Comparison of ENCODE assay signal across 30 cellular contexts in genomic region chr9:10957878-10958277, GRCh38.
"Had no signal": no experiment of that assay in that cellular context is flagged by ENCODE, and none has a peak within 500 bp of the region (broad histone marks: within the 10 kb centered on the region; RNA-seq: fewer than 3 reads in every experiment).

No MANE protein-coding gene starts in this region.

- H3K27me3 ChIP-seq: neutrophil, pancreas, spleen, stomach, thyroid gland, tibial nerve, upper lobe of left lung, vagina had no signal

- H3K27me3 Mint-ChIP-seq: naive thymus-derived CD8-positive, alpha-beta T cell; natural killer cell treated with Interleukin-12 subunit alpha and Interleukin-12 subunit beta and Interleukin-15 and Interleukin-18, amount 100 ng/mL, for 72 hours; stimulated activated naive B cell treated with anti-CD40 and anti-IgM and Interleukin-4, amounts not matched to agents 10 μg/mL and 1 μg/mL and 100 μg/mL, for 72 hours; stimulated activated naive CD8-positive, alpha-beta T cell treated with anti-CD3 and anti-CD28 coated beads, Interleukin-15, Interleukin-2, amounts not matched to agents 100 ng/mL and 50 ng/mL, for 24 hours had no signal

- ATAC-seq: naive thymus-derived CD8-positive, alpha-beta T cell; natural killer cell treated with Interleukin-12 subunit alpha and Interleukin-12 subunit beta and Interleukin-15 and Interleukin-18, amount 100 ng/mL, for 72 hours; pancreas; right cardiac atrium; sciatic nerve; stimulated activated effector memory CD8-positive, alpha-beta T cell treated with anti-CD3 and anti-CD28 coated beads, Interleukin-12 subunit alpha, Interleukin-12 subunit beta, amount 100 ng/mL, for 72 hours; stimulated activated naive B cell treated with anti-CD40 and anti-IgM and Interleukin-4, amounts not matched to agents 10 μg/mL and 1 μg/mL and 100 μg/mL, for 72 hours had no signal

- H3K4me1 ChIP-seq: pancreas, prostate gland, spleen, stomach, thyroid gland, tibial nerve, upper lobe of left lung, vagina had no signal

- FAIRE-seq: pancreas, urothelium cell line had no signal

- H3K9me3 ChIP-seq: neutrophil, pancreas, prostate gland, thoracic aorta, thyroid gland, tibial nerve, upper lobe of left lung, vagina had no signal

- H3K4me1 Mint-ChIP-seq: naive thymus-derived CD8-positive, alpha-beta T cell; nephron progenitor cell; neural crest cell; stimulated activated effector memory CD8-positive, alpha-beta T cell treated with anti-CD3 and anti-CD28 coated beads, Interleukin-12 subunit alpha, Interleukin-12 subunit beta, amount 100 ng/mL, for 72 hours; stimulated activated naive B cell treated with anti-CD40 and anti-IgM and Interleukin-4, amounts not matched to agents 10 μg/mL and 1 μg/mL and 100 μg/mL, for 72 hours had no signal

- H3K36me3 ChIP-seq: neutrophil, pancreas, prostate gland, spleen, stomach, thoracic aorta, thyroid gland, tibial nerve, upper lobe of left lung, vagina had no signal

- H3K4me3 ChIP-seq: pancreas, prostate gland, skin epidermis, smooth muscle cell, spleen, stomach, thoracic aorta, thyroid gland, tibial nerve, upper lobe of left lung, vagina had no signal

- H3K9me3 Mint-ChIP-seq: nephron progenitor cell had no signal

- H3K27ac ChIP-seq: neutrophil, pancreas, prostate gland, skin epidermis, spleen, stomach, thoracic aorta, thyroid gland, tibial nerve, upper lobe of left lung, vagina had no signal

- H3K4me3 Mint-ChIP-seq: naive thymus-derived CD8-positive, alpha-beta T cell; natural killer cell treated with Interleukin-12 subunit alpha and Interleukin-12 subunit beta and Interleukin-15 and Interleukin-18, amount 100 ng/mL, for 72 hours; nephron progenitor cell; neural crest cell; stimulated activated effector memory CD8-positive, alpha-beta T cell treated with anti-CD3 and anti-CD28 coated beads, Interleukin-12 subunit alpha, Interleukin-12 subunit beta, amount 100 ng/mL, for 72 hours; stimulated activated naive B cell treated with anti-CD40 and anti-IgM and Interleukin-4, amounts not matched to agents 10 μg/mL and 1 μg/mL and 100 μg/mL, for 72 hours; stimulated activated naive CD8-positive, alpha-beta T cell treated with anti-CD3 and anti-CD28 coated beads, Interleukin-15, Interleukin-2, amounts not matched to agents 100 ng/mL and 50 ng/mL, for 24 hours had no signal

- DNase-seq: naive thymus-derived CD8-positive, alpha-beta T cell; nephron progenitor cell; nucleus accumbens; pancreas; retina; right cardiac atrium; spleen; stimulated activated CD4-positive, alpha-beta T cell treated with anti-CD3 and anti-CD28 coated beads, Interleukin-12 subunit alpha, Interleukin-12 subunit beta, amount 100 ng/mL, for 4 hours; stimulated activated CD4-positive, alpha-beta T cell treated with anti-CD3 and anti-CD28 coated beads, Interleukin-2, amount 100 ng/mL, for 24 hours; stimulated activated CD4-positive, alpha-beta T cell treated with anti-CD3 and anti-CD28 coated beads, Interleukin-2, amount 100 ng/mL, for 48 hours; stimulated activated CD4-positive, alpha-beta T cell treated with anti-CD3 and anti-CD28 coated beads, Interleukin-4, amount 100 ng/mL, for 24 hours; stimulated activated naive B cell treated with anti-CD40 and anti-IgM and Interleukin-4, amounts not matched to agents 10 μg/mL and 1 μg/mL and 100 μg/mL, for 72 hours; stimulated activated naive CD4-positive, alpha-beta T cell treated with Interleukin-2 at 50 U/mL for 16 hours; stomach; thyroid gland; trophoblast cell; upper lobe of left lung had no signal

- H3K36me3 Mint-ChIP-seq: stimulated activated effector memory CD8-positive, alpha-beta T cell treated with anti-CD3 and anti-CD28 coated beads, Interleukin-12 subunit alpha, Interleukin-12 subunit beta, amount 100 ng/mL, for 72 hours; stimulated activated naive B cell treated with anti-CD40 and anti-IgM and Interleukin-4, amounts not matched to agents 10 μg/mL and 1 μg/mL and 100 μg/mL, for 72 hours had no signal

- H3K27ac Mint-ChIP-seq: naive thymus-derived CD8-positive, alpha-beta T cell; natural killer cell treated with Interleukin-12 subunit alpha and Interleukin-12 subunit beta and Interleukin-15 and Interleukin-18, amount 100 ng/mL, for 72 hours; nephron progenitor cell; stimulated activated effector memory CD8-positive, alpha-beta T cell treated with anti-CD3 and anti-CD28 coated beads, Interleukin-12 subunit alpha, Interleukin-12 subunit beta, amount 100 ng/mL, for 72 hours; stimulated activated naive B cell treated with anti-CD40 and anti-IgM and Interleukin-4, amounts not matched to agents 10 μg/mL and 1 μg/mL and 100 μg/mL, for 72 hours; stimulated activated naive CD8-positive, alpha-beta T cell treated with anti-CD3 and anti-CD28 coated beads, Interleukin-15, Interleukin-2, amounts not matched to agents 100 ng/mL and 50 ng/mL, for 24 hours had no signal

- H3K4me2 ChIP-seq: smooth muscle cell had no signal
